ENCODE assay signal across 17 cellular contexts in genomic region chr9:68305680-68306285, GRCh38. TPM values are rescaled to one million over a fixed set of nuclear protein-coding genes. Genes with fewer than 3 reads are reported as not detected.
"Had no signal": no experiment of that assay in that cellular context is flagged by ENCODE, and none has a peak within 500 bp of the region (broad histone marks: within the 10 kb centered on the region; RNA-seq: fewer than 3 reads in every experiment).

No MANE protein-coding gene starts in this region.

RNA-seq across cellular contexts. Expression of gene FOXD4L3, which starts 3.1 kb away (rescaled TPM):
- total RNA-seq: chondrocyte, colonic mucosa, dermis microvascular lymphatic vessel endothelial cell, esophagus mucosa, frontal cortex, gastroesophageal sphincter, heart left ventricle, hepatocyte, kidney, left colon, left lung, left ventricle myocardium superior, lower leg skin, mononuclear cell, mucosa of gallbladder had no signal
- polyA plus RNA-seq: heart left ventricle, hepatocyte, immature natural killer cell, lung had no signal

RNA-seq across cellular contexts. Expression of gene PGM5, which starts 50.6 kb away (rescaled TPM):
- total RNA-seq: chondrocyte had no signal
